19 cellular contexts compared by ENCODE assay signal in the genomic region with DNA sequence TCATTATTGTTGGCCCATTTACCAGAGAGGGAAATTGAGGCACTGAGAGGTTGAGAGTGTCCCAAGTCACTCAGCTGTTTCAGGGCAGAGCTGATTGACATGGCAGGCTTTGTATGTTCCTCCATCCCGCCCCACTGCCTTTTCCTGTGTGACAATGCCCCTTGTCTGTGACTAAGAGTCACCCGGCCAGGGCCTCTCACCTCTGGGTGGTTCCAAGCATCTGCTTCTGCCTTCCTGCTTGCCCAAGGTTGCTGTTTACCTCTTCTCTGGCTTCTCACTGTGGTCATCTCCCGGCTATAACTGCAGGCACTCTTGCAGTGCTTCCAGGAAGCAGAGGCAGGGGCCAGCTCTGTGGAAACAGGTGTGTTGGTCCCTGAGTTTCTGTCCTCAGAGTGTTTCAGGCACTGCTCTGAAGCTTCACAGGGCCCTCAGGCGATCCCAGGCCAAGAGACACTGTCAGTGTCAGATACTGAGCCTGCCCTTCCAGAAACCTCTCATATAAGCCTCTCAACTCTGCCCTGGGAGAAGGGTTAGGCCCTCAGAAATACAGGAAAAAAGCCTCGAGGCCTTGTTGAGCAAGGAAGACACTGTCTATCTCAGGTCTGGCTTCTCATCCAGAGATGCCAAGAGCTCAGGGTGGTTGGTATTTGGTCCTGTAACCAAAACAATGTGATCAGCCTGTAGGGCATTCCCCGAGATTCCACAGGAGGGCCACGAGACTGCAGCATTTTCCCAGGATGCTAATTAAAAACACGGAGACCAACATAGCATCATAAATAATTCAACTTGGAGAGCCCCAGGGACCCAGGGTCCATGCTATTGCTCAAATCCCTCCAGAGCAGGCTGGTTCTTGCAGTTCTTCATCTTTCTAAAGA. TPM values are rescaled to one million over a fixed set of nuclear protein-coding genes. Genes with fewer than 3 reads are reported as not detected.
DNase-seq lines count a peak whose midpoint lies in the region; ATAC-seq, FAIRE-seq and TF ChIP-seq lines count a peak whose summit lies in the region.
"Had no signal": no experiment of that assay in that cellular context is flagged by ENCODE, and none has a peak within 500 bp of the region (broad histone marks: within the 10 kb centered on the region; RNA-seq: fewer than 3 reads in every experiment).

No MANE protein-coding gene starts in this region.

- no peak overlapping the region for H3K27ac Mint-ChIP-seq in stimulated activated effector memory CD8-positive, alpha-beta T cell treated with anti-CD3 and anti-CD28 coated beads, Interleukin-12 subunit alpha, Interleukin-12 subunit beta, amount 100 ng/mL, for 72 hours
- H3K27ac Mint-ChIP-seq: CD14-positive monocyte; natural killer cell; T-helper 1 cell treated with Interleukin-12 subunit alpha and Interleukin-12 subunit beta and Interleukin-4 antibody, amounts not matched to agents 30 μg/mL and 1 μg/mL, for 36 hours had no signal

- H3K36me3 ChIP-seq in HepG2 (replicated peaks in 1 of 2; ENCODE audit: control insufficient read depth in 1 of 2, insufficient read depth in 2 of 2, low read length in 2 of 2) (no peaks in the 10 kb centered on the region), right lobe of liver (no peaks in the 10 kb centered on the region)
- H3K36me3 ChIP-seq: Peyer's patch had no signal

- peak; percentile 19; the same call in 2 of the 3 replicates for ATAC-seq in HepG2
- ATAC-seq in right lobe of liver: no peak
- peak; percentile 44 for ATAC-seq in stimulated activated effector memory CD8-positive, alpha-beta T cell treated with anti-CD3 and anti-CD28 coated beads, Interleukin-12 subunit alpha, Interleukin-12 subunit beta, amount 100 ng/mL, for 72 hours
- ATAC-seq: natural killer cell had no signal

- no peak overlapping the region for H3K27ac ChIP-seq in HepG2 (ENCODE audit: extremely low read length, insufficient read depth, low read length)
- H3K27ac ChIP-seq in right lobe of liver: no peak overlapping the region
- H3K27ac ChIP-seq: Peyer's patch had no signal

- in situ Hi-C loops in HepG2 (cut with HindIII; ENCODE audit: extremely low pct_ligation_motif_present, low pct_unique_long_range_greater_than_20kb): no loop called here

- no peaks in the 10 kb centered on the region for H3K36me3 Mint-ChIP-seq in stimulated activated effector memory CD8-positive, alpha-beta T cell treated with anti-CD3 and anti-CD28 coated beads, Interleukin-12 subunit alpha, Interleukin-12 subunit beta, amount 100 ng/mL, for 72 hours
- H3K36me3 Mint-ChIP-seq: CD14-positive monocyte, natural killer cell had no signal

- no peak overlapping the region for H3K4me3 Mint-ChIP-seq in stimulated activated effector memory CD8-positive, alpha-beta T cell treated with anti-CD3 and anti-CD28 coated beads, Interleukin-12 subunit alpha, Interleukin-12 subunit beta, amount 100 ng/mL, for 72 hours
- H3K4me3 Mint-ChIP-seq: CD14-positive monocyte; natural killer cell; T-helper 1 cell treated with Interleukin-12 subunit alpha and Interleukin-12 subunit beta and Interleukin-4 antibody, amounts not matched to agents 30 μg/mL and 1 μg/mL, for 36 hours had no signal

- TF ChIP-seq RAD21 in HepG2 (CRISPR knock-in tag; IDR thresholded peaks at IDR 0.05): no peak

- H3K4me2 ChIP-seq in HepG2 (ENCODE audit: low read depth, low read length): peak overlapping the region; percentile 26; the same call in 1 of the 2 replicates

- H3K79me2 ChIP-seq in HepG2 (ENCODE audit: insufficient read depth, low read length): no peaks in the 10 kb centered on the region

- H3K27me3 ChIP-seq in HepG2 (ENCODE audit: control insufficient read depth in 1 of 2, insufficient read depth in 2 of 2, low read length in 2 of 2): peaks cover 0 to 9% of the 10 kb centered on the region in 2 experiments; a peak in 3 of 5 replicates
- H3K27me3 ChIP-seq in right lobe of liver: no peaks in the 10 kb centered on the region
- H3K27me3 ChIP-seq: Peyer's patch had no signal

- H3K4me1 Mint-ChIP-seq in stimulated activated effector memory CD8-positive, alpha-beta T cell treated with anti-CD3 and anti-CD28 coated beads, Interleukin-12 subunit alpha, Interleukin-12 subunit beta, amount 100 ng/mL, for 72 hours: peaks cover 3% of the 10 kb centered on the region

- no peak for FAIRE-seq in HepG2 (lab: Jason Lieb, UNC)
- FAIRE-seq: G401.6, urothelium cell line had no signal

- no peak for TF ChIP-seq EP300 in HepG2 (IDR thresholded peaks at IDR 0.05; ENCODE audit: low read depth in 2 of 2, low read length in 2 of 2)
- TF ChIP-seq EP300 in HepG2 (CRISPR knock-in tag; IDR thresholded peaks at IDR 0.05; ENCODE audit: borderline replicate concordance): no peak

- no peak overlapping the region for H3K9ac ChIP-seq in HepG2 (ENCODE audit: insufficient read depth, low read depth, low read length)

- peaks cover 78% of the 10 kb centered on the region for H3K4me1 ChIP-seq in HepG2 (ENCODE audit: insufficient read depth, low read length)
- H3K4me1 ChIP-seq in right lobe of liver: peaks cover 0 to 6% (median 2%) of the 10 kb centered on the region in 4 donors
- H3K4me1 ChIP-seq: Peyer's patch had no signal

- no peaks in the 10 kb centered on the region for H4K20me1 ChIP-seq in HepG2 (ENCODE audit: insufficient read depth, low read length)

- no peak for TF ChIP-seq CTCF in HepG2 (CRISPR knock-in tag; IDR thresholded peaks at IDR 0.05)
- no peak for TF ChIP-seq CTCF in right lobe of liver (IDR thresholded peaks at IDR 0.05)

- no TSS peak for BruUV-seq in HepG2 (replicated peaks; lab: Mats Ljungman, UMichigan)

- H3K4me3 ChIP-seq in HepG2 (replicated peaks in 1 of 3; ENCODE audit: insufficient read depth in 1 of 3, low read depth in 2 of 3, low read length in 3 of 3): no peak overlapping the region
- H3K4me3 ChIP-seq in right lobe of liver: no peak overlapping the region
- H3K4me3 ChIP-seq: Peyer's patch had no signal

- intact Hi-C loops in HepG2 (cut with micrococcal nuclease; ENCODE audit: unreplicated experiment): no loop called here
- intact Hi-C loops in right lobe of liver (cut with DNase I): no loop called here

- TF ChIP-seq POLR2A in HepG2 (IDR thresholded peaks at IDR 0.05; ENCODE audit: insufficient read depth in 1 of 2, low read depth in 2 of 2, low read length in 2 of 2): no peak
- TF ChIP-seq POLR2A in right lobe of liver (IDR thresholded peaks at IDR 0.05): no peak

- CTCF ChIA-PET in HepG2 (lab: Yijun Ruan, JAX; ENCODE audit: low intra/inter-chr PET ratio, low total read pairs): no interaction called here

- no peak overlapping the region for H2AFZ ChIP-seq in HepG2 (ENCODE audit: low read length)

- 16% methylated on average over 7 of the region's 8 CpGs for WGBS in HepG2 (ENCODE audit: low lambda C conversion rate)
- 68% methylated on average over 3 of the region's 8 CpGs for WGBS in right lobe of liver (ENCODE audit: insufficient coverage, low coverage, low lambda C conversion rate, missing lambda C conversion rate)

- H3K9me3 ChIP-seq in HepG2 (ENCODE audit: low read length) (no peaks in the 10 kb centered on the region), right lobe of liver (no peaks in the 10 kb centered on the region)
- H3K9me3 ChIP-seq: Peyer's patch had no signal

- no peaks in the 10 kb centered on the region for H3K9me3 Mint-ChIP-seq in stimulated activated effector memory CD8-positive, alpha-beta T cell treated with anti-CD3 and anti-CD28 coated beads, Interleukin-12 subunit alpha, Interleukin-12 subunit beta, amount 100 ng/mL, for 72 hours
- H3K9me3 Mint-ChIP-seq: natural killer cell; T-helper 1 cell treated with Interleukin-12 subunit alpha and Interleukin-12 subunit beta and Interleukin-4 antibody, amounts not matched to agents 30 μg/mL and 1 μg/mL, for 36 hours had no signal

- POLR2A ChIA-PET in HepG2 (lab: Yijun Ruan, JAX): interaction anchor here (1.2 to 2.3 kb wide), 2 partner anchors 12 to 15 kb away, joined by 3 to 8 read pairs; no protein-coding TSS in a partner anchor

- DNase-seq in HepG2 (ENCODE audit: low spot score): no peak
- DNase-seq in right lobe of liver: no peak
- peak; percentile 15 for DNase-seq in NCI-H146 treated with DMSO at 0.1 percent for 48 hours (lab: John Stamatoyannopoulos, UW; ENCODE audit: unreplicated experiment)
- DNase-seq in fibroblast of gingiva (ENCODE audit: low read depth): peak; percentile 7
- DNase-seq in stimulated activated effector memory CD8-positive, alpha-beta T cell treated with anti-CD3 and anti-CD28 coated beads, Interleukin-12 subunit alpha, Interleukin-12 subunit beta, amount 100 ng/mL, for 72 hours (ENCODE audit: low spot score in 2 of 2): no peak
- no peak for DNase-seq in ureter (ENCODE audit: low spot score)
- DNase-seq in NCI-H226: no peak
- DNase-seq in epidermal melanocyte (ENCODE audit: insufficient read length, low spot score): no peak
- DNase-seq: activated effector memory CD4-positive, alpha-beta T cell treated with anti-CD3 and anti-CD28 coated beads, Interleukin-2, amount 50 U/mL, for 16 hours; caudate nucleus; glutamatergic neuron; natural killer cell; NCI-H345; Peyer's patch; stimulated activated CD4-positive, alpha-beta T cell treated with anti-CD3 and anti-CD28 coated beads, Interleukin-2, amount 100 ng/mL, for 48 hours had no signal

TF ChIP-seq in HepG2, 621 proteins besides CTCF, POLR2A, EP300 and RAD21 (continues in another document):
- no peak for TF ChIP-seq CCAR2 (optimal IDR thresholded peaks at IDR 0.05; ENCODE audit: low read depth, low read length)

RNA-seq across cellular contexts. Expression of gene PROM1, which starts 42.0 kb away (rescaled TPM):
- total RNA-seq in HepG2 (2016; rRNA removed; fragmentation: Illumina TruSeq; extraction: Trizol): 2.5 and 3.9 TPM in 2 replicates
- 0.71 and 0.91 TPM in 2 replicates for total RNA-seq in HepG2 (2016; cell fraction: cytosol; rRNA removed; fragmentation: Illumina TruSeq; extraction: Trizol; ENCODE audit: low read depth)
- total RNA-seq in HepG2 (2016; cell fraction: insoluble cytoplasmic fraction; rRNA removed; fragmentation: Illumina TruSeq; extraction: Trizol): 2.1 and 4.2 TPM in 2 replicates
- total RNA-seq in HepG2 (2016; cell fraction: membrane; rRNA removed; fragmentation: Illumina TruSeq; extraction: Trizol): 1.1 and 2.6 TPM in 2 replicates
- total RNA-seq in HepG2 (2016; cell fraction: nucleus; rRNA removed; fragmentation: Illumina TruSeq; extraction: Trizol): 5.8 and 6.2 TPM in 2 replicates
- polyA plus RNA-seq in HepG2 (2011; rRNA removed): 13.6 and 16.4 TPM in 2 replicates
- 8.3 and 8.9 TPM in 2 replicates for polyA plus RNA-seq in HepG2 (2011; cell fraction: cytosol; rRNA removed)
- polyA plus RNA-seq in HepG2 (2011; cell fraction: nucleus; rRNA removed): 14.6 and 16.3 TPM in 2 replicates
- 9.3 and 15.5 TPM in 2 replicates for polyA plus RNA-seq in HepG2 (2012)
- 0.25 and 0.31 TPM in 2 replicates for polyA plus RNA-seq in HepG2 (2016; cell fraction: cytosol; fragmentation: Illumina TruSeq; extraction: Trizol; ENCODE audit: low read depth)
- 1.6 and 2.1 TPM in 2 replicates for polyA plus RNA-seq in HepG2 (2016; cell fraction: insoluble cytoplasmic fraction; fragmentation: Illumina TruSeq; extraction: Trizol; ENCODE audit: low read depth)
- polyA plus RNA-seq in HepG2 (2016; cell fraction: membrane; fragmentation: Illumina TruSeq; extraction: Trizol; ENCODE audit: low read depth): 0.47 and 0.64 TPM in 2 replicates
- polyA plus RNA-seq in HepG2 (2016; cell fraction: nucleus; fragmentation: Illumina TruSeq; extraction: Trizol; ENCODE audit: insufficient read depth, low read depth): 5.4 and 6.6 TPM in 2 replicates
- polyA minus RNA-seq in HepG2 (2011; rRNA and poly(A)+ RNA removed; ENCODE audit: low replicate concordance): 1.3 and 25.2 TPM in 2 replicates
- polyA minus RNA-seq in HepG2 (2011; cell fraction: cytosol; rRNA and poly(A)+ RNA removed): 11.4 and 13.4 TPM in 2 replicates
- 14.5 and 16.9 TPM in 2 replicates for polyA minus RNA-seq in HepG2 (2011; cell fraction: nucleus; rRNA and poly(A)+ RNA removed)
- 1 to 10 TPM in 5 of 6 experiments, under 1 TPM in 1; 0.86 to 2.2 (median 1.3) TPM for total RNA-seq in right lobe of liver
- total RNA-seq in ureter: 37.0 TPM
- total RNA-seq: natural killer cell had no signal
- polyA plus RNA-seq: CD14-positive monocyte had no signal

Comparison
In these comparisons a context has a peak if more than half of its experiments do, and no peak if none do; other contexts are left out.
1. ATAC-seq: peak in HepG2 (single experiment) and stimulated activated effector memory CD8-positive, alpha-beta T cell treated with anti-CD3 and anti-CD28 coated beads, Interleukin-12 subunit alpha, Interleukin-12 subunit beta, amount 100 ng/mL, for 72 hours (single experiment); none in right lobe of liver (0 of 4).
2. DNase-seq: peak in NCI-H146 treated with DMSO at 0.1 percent for 48 hours (single experiment) and fibroblast of gingiva (single experiment); none in HepG2 (single experiment), right lobe of liver (0 of 3), stimulated activated effector memory CD8-positive, alpha-beta T cell treated with anti-CD3 and anti-CD28 coated beads, Interleukin-12 subunit alpha, Interleukin-12 subunit beta, amount 100 ng/mL, for 72 hours (0 of 2), ureter (single experiment), NCI-H226 (single experiment) and epidermal melanocyte (single experiment).